ENCODE assay signal across 8 cellular contexts in genomic region chr6:56852249-56852606, GRCh38.
DNase-seq lines count a peak whose midpoint lies in the region; ATAC-seq and TF ChIP-seq lines count a peak whose summit lies in the region.

No MANE protein-coding gene starts in this region.

- no peak for TF ChIP-seq CTCF in brain (conservative IDR thresholded peaks at IDR 0.05)

- H3K27ac Mint-ChIP-seq in brain = peak overlapping the region; percentile 91 to 99 (median 98)

- intact Hi-C loops in sciatic nerve (cut with DNase I) = no loop called here

- no peaks in the 10 kb centered on the region for H3K36me3 Mint-ChIP-seq in brain

- H3K27me3 Mint-ChIP-seq in brain = peaks cover 11% of the 10 kb centered on the region

- peak; percentile 15 for ATAC-seq in GM19043 (IDR thresholded peaks at IDR 0.05; ENCODE audit: low read depth, unreplicated experiment)
- peak; percentile 24 for ATAC-seq in HG02943 (IDR thresholded peaks at IDR 0.05; ENCODE audit: low read depth, unreplicated experiment)
- peak; percentile 5 for ATAC-seq in sciatic nerve

- H3K4me1 Mint-ChIP-seq in brain = peaks cover 65% of the 10 kb centered on the region

- peak overlapping the region; percentile 91 to 99 (median 97) for H3K4me3 Mint-ChIP-seq in brain

- no peaks in the 10 kb centered on the region for H3K9me3 Mint-ChIP-seq in brain

- DNase-seq in sciatic nerve (ENCODE audit: low spot score) = no peak
- no peak for DNase-seq in UCSD-AML1 (lab: John Stamatoyannopoulos, UW; ENCODE audit: unreplicated experiment)
- DNase-seq in NCI-H1417 (lab: John Stamatoyannopoulos, UW) = no peak
- DNase-seq in T-helper 9 cell = no peak
- no peak for DNase-seq in epidermal melanocyte (ENCODE audit: insufficient read length, low spot score)
